ENCODE assay signal across 8 cellular contexts in genomic region chr3:107599755-107600122, GRCh38.
DNase-seq lines count a peak whose midpoint lies in the region; ATAC-seq and TF ChIP-seq lines count a peak whose summit lies in the region.

No MANE protein-coding gene starts in this region.

- CTCF ChIA-PET in activated CD8-positive, alpha-beta T cell treated with anti-CD3 and anti-CD28 coated beads for 36 hours (lab: Charles Lee), result interaction anchor here (0.6 to 2.2 kb wide), 9 partner anchors 12 to 364 kb away, joined by 3 to 8 read pairs (median 4); no protein-coding TSS in a partner anchor

- peak overlapping the region; percentile 24 to 33 (median 28) for H3K4me3 ChIP-seq in stomach
- H3K4me3 ChIP-seq in HAP-1, result no peak overlapping the region

- ATAC-seq in activated CD8-positive, alpha-beta T cell treated with anti-CD3 and anti-CD28 coated beads for 36 hours, result no peak
- ATAC-seq in HG03571 (IDR thresholded peaks at IDR 0.05; ENCODE audit: unreplicated experiment), result no peak

- peak overlapping the region; percentile 98 for H3K27ac Mint-ChIP-seq in activated CD8-positive, alpha-beta T cell treated with anti-CD3 and anti-CD28 coated beads for 36 hours
- H3K27ac Mint-ChIP-seq in immature natural killer cell, result peak overlapping the region; percentile 84 to 96 (median 90)

- peaks cover 8 to 49% (median 27%) of the 10 kb centered on the region in 4 donors for H3K4me1 ChIP-seq in stomach
- peaks cover 15% of the 10 kb centered on the region for H3K4me1 ChIP-seq in HAP-1

- H3K27me3 ChIP-seq in stomach (no peaks in the 10 kb centered on the region), HAP-1 (ENCODE audit: low read depth) (no peaks in the 10 kb centered on the region)

- intact Hi-C loops in activated CD8-positive, alpha-beta T cell treated with anti-CD3 and anti-CD28 coated beads for 36 hours (cut with micrococcal nuclease), result no loop called here
- intact Hi-C loops in stomach (cut with DNase I; ENCODE audit: low total_unique reads), result no loop called here

- DNase-seq in NCI-H1417 (lab: John Stamatoyannopoulos, UW) (peak in 2 of 3 experiments; percentile 53 to 73), NCI-H1417 treated with DMSO at 0.1 percent for 48 hours (lab: John Stamatoyannopoulos, UW) (no peak), immature natural killer cell (peak in 1 of 3 donors; percentile 9), stomach (no peak), glomerular visceral epithelial cell (ENCODE audit: extremely low spot score) (no peak), HAP-1 (ENCODE audit: low spot score in 2 of 2) (no peak)
- DNase-seq in activated CD8-positive, alpha-beta T cell treated with anti-CD3 and anti-CD28 coated beads for 36 hours, result no peak

- H3K9me3 ChIP-seq in stomach (no peaks in the 10 kb centered on the region), HAP-1 (no peaks in the 10 kb centered on the region; the same call in 1 of the 2 replicates)

- no peak for TF ChIP-seq CTCF in activated CD8-positive, alpha-beta T cell treated with anti-CD3 and anti-CD28 coated beads for 36 hours (IDR thresholded peaks at IDR 0.05)
- no peak for TF ChIP-seq CTCF in stomach (IDR thresholded peaks at IDR 0.05)

- peak overlapping the region; percentile 48 to 77 (median 61) for H3K27ac ChIP-seq in stomach

- peaks cover 62% of the 10 kb centered on the region for H3K4me1 Mint-ChIP-seq in activated CD8-positive, alpha-beta T cell treated with anti-CD3 and anti-CD28 coated beads for 36 hours (ENCODE audit: low read depth)
- peaks cover 51 to 68% of the 10 kb centered on the region in 2 donors for H3K4me1 Mint-ChIP-seq in immature natural killer cell

- POLR2A ChIA-PET in activated CD8-positive, alpha-beta T cell treated with anti-CD3 and anti-CD28 coated beads for 36 hours (lab: Charles Lee), result interaction anchor here (0.9 to 2.1 kb wide), 4 partner anchors 9 to 81 kb away, joined by 3 to 6 read pairs (median 4); no protein-coding TSS in a partner anchor

- H3K36me3 ChIP-seq in stomach (no peaks in the 10 kb centered on the region), HAP-1 (replicated peaks) (no peaks in the 10 kb centered on the region)

- no peaks in the 10 kb centered on the region for H3K27me3 Mint-ChIP-seq in activated CD8-positive, alpha-beta T cell treated with anti-CD3 and anti-CD28 coated beads for 36 hours
- no peaks in the 10 kb centered on the region for H3K27me3 Mint-ChIP-seq in immature natural killer cell (ENCODE audit: low read depth in 3 of 3)

- no peak for TF ChIP-seq POLR2A in stomach (IDR thresholded peaks at IDR 0.05)

- peak overlapping the region; percentile 88 for H3K4me3 Mint-ChIP-seq in activated CD8-positive, alpha-beta T cell treated with anti-CD3 and anti-CD28 coated beads for 36 hours
- H3K4me3 Mint-ChIP-seq in immature natural killer cell, result peak overlapping the region; percentile 84 to 89 (median 87)

- in situ Hi-C loops in HAP-1 (cut with MboI; ENCODE audit: low sequenced_read_pairs), result no loop called here

- peaks cover 9% of the 10 kb centered on the region for H3K36me3 Mint-ChIP-seq in activated CD8-positive, alpha-beta T cell treated with anti-CD3 and anti-CD28 coated beads for 36 hours (ENCODE audit: low read depth)
- no peaks in the 10 kb centered on the region for H3K36me3 Mint-ChIP-seq in immature natural killer cell

- no peak for TF ChIP-seq EP300 in stomach (IDR thresholded peaks at IDR 0.05)

- H3K9me3 Mint-ChIP-seq in activated CD8-positive, alpha-beta T cell treated with anti-CD3 and anti-CD28 coated beads for 36 hours, result no peaks in the 10 kb centered on the region
- no peaks in the 10 kb centered on the region for H3K9me3 Mint-ChIP-seq in immature natural killer cell

- 12 to 18% (median 16%) methylated on average over 4 of the region's 4 CpGs for WGBS in stomach, 5 donors

Comparison
In these comparisons a context has a peak if more than half of its experiments do, and no peak if none do; other contexts are left out.
1. DNase-seq: peak in NCI-H1417 (2 of 3); none in NCI-H1417 treated with DMSO at 0.1 percent for 48 hours (single experiment), activated CD8-positive, alpha-beta T cell treated with anti-CD3 and anti-CD28 coated beads for 36 hours (single experiment), stomach (single experiment), glomerular visceral epithelial cell (single experiment) and HAP-1 (0 of 2).